In the genomic region with DNA sequence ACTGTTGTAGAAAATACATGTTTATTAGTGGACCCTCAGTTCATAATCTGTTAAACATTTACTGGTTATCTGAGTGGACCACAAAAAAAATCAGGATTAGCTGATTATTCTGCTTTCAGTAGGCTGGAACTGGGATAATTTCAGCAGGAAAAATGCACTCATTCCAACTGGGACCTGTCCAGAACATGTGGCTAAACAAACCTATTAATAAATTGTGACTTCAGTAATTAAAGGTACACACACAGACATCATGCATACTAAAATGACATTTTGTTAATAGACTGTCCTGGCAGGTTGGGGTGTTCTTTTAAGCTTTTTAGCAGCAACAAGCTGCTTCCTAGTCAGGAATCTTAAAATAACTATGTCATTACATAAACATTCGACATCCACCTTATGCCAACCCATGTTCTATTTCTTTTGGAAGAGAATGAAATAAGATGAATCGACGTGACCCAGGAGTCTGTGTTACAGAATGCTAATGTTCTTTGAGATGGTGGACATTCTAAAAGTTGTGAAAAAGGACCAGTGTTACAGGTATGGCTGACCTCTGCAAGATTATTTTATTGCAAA, we compare ENCODE assay signal across 23 cellular contexts.
"Had no signal": no experiment of that assay in that cellular context is flagged by ENCODE, and none has a peak within 500 bp of the region (broad histone marks: within the 10 kb centered on the region; RNA-seq: fewer than 3 reads in every experiment).

No MANE protein-coding gene starts in this region.

- H3K27me3 Mint-ChIP-seq: activated B cell treated with CpG ODN at 0.5 μM for 24 hours; activated CD4-positive, alpha-beta T cell treated with anti-CD3 and anti-CD28 coated beads, Interleukin-2, amount 10 ng/mL, durations not matched to agents 24 days and 14 days; activated naive CD8-positive, alpha-beta T cell treated with anti-CD3 and anti-CD28 coated beads, Interleukin-2, amount 10 ng/mL, durations not matched to agents 7 days and 5 days; naive B cell had no signal

- H3K9me3 ChIP-seq: SJSA1 had no signal

- DNase-seq: activated B cell treated with CpG ODN at 0.5 μM for 24 hours; activated CD4-positive, alpha-beta T cell treated with anti-CD3 and anti-CD28 coated beads, Interleukin-2, amount 10 ng/mL, durations not matched to agents 24 days and 14 days; activated CD8-positive, alpha-beta memory T cell treated with anti-CD3 and anti-CD28 coated beads, Interleukin-2, amount 50 U/mL, for 4 hours; activated CD8-positive, alpha-beta T cell treated with anti-CD3 and anti-CD28 coated beads, Interleukin-2, amount 10 ng/mL, durations not matched to agents 7 days and 5 days; activated gamma-delta T cell treated with Interleukin-2 at 50 U/mL for 16 hours; activated naive CD8-positive, alpha-beta T cell treated with anti-CD3 and anti-CD28 coated beads, Interleukin-2, amount 10 ng/mL, durations not matched to agents 7 days and 5 days; activated T-cell treated with anti-CD3 and anti-CD28 coated beads, Interleukin-2, amount 50 U/mL, for 48 hours; foreskin keratinocyte; head of caudate nucleus; left colon; naive B cell; small intestine; stimulated activated CD4-positive, alpha-beta T cell treated with anti-CD3 and anti-CD28 coated beads, Interleukin-4, amount 100 ng/mL, for 24 hours; stimulated activated naive CD4-positive, alpha-beta T cell; substantia nigra; T-helper 2 cell; trophoblast cell had no signal

- H3K27ac ChIP-seq: foreskin keratinocyte, parathyroid adenoma, SJSA1 had no signal

- H3K9me3 Mint-ChIP-seq: activated naive CD8-positive, alpha-beta T cell treated with anti-CD3 and anti-CD28 coated beads, Interleukin-2, amount 10 ng/mL, durations not matched to agents 7 days and 5 days had no signal

- H3K36me3 ChIP-seq: SJSA1 had no signal

- H3K4me3 ChIP-seq: SJSA1 had no signal

- H3K27me3 ChIP-seq: foreskin keratinocyte, SJSA1 had no signal

- H3K36me3 Mint-ChIP-seq: activated naive CD8-positive, alpha-beta T cell treated with anti-CD3 and anti-CD28 coated beads, Interleukin-2, amount 10 ng/mL, durations not matched to agents 7 days and 5 days; naive B cell had no signal

- H3K4me1 ChIP-seq: foreskin keratinocyte, parathyroid adenoma had no signal

- ATAC-seq: activated CD8-positive, alpha-beta T cell treated with anti-CD3 and anti-CD28 coated beads, Interleukin-2, amount 10 ng/mL, durations not matched to agents 7 days and 5 days; esophagus mucosa; foreskin keratinocyte; left colon had no signal

- H3K79me2 ChIP-seq: parathyroid adenoma had no signal

- FAIRE-seq: colon, endometrium, small intestine, TTC549 had no signal

- H2AFZ ChIP-seq: parathyroid adenoma had no signal

- H3K4me1 Mint-ChIP-seq: activated CD4-positive, alpha-beta T cell treated with anti-CD3 and anti-CD28 coated beads, Interleukin-2, amount 10 ng/mL, durations not matched to agents 24 days and 14 days; activated naive CD8-positive, alpha-beta T cell treated with anti-CD3 and anti-CD28 coated beads, Interleukin-2, amount 10 ng/mL, durations not matched to agents 7 days and 5 days had no signal

- H3K9ac ChIP-seq: parathyroid adenoma had no signal

- H3K27ac Mint-ChIP-seq: activated B cell treated with CpG ODN at 0.5 μM for 24 hours; activated CD4-positive, alpha-beta T cell treated with anti-CD3 and anti-CD28 coated beads, Interleukin-2, amount 10 ng/mL, durations not matched to agents 24 days and 14 days; activated CD8-positive, alpha-beta T cell treated with anti-CD3 and anti-CD28 coated beads, Interleukin-2, amount 10 ng/mL, durations not matched to agents 7 days and 5 days; activated naive CD8-positive, alpha-beta T cell treated with anti-CD3 and anti-CD28 coated beads, Interleukin-2, amount 10 ng/mL, durations not matched to agents 7 days and 5 days; naive B cell had no signal

- H3K4me3 Mint-ChIP-seq: activated B cell treated with CpG ODN at 0.5 μM for 24 hours; activated CD4-positive, alpha-beta T cell treated with anti-CD3 and anti-CD28 coated beads, Interleukin-2, amount 10 ng/mL, durations not matched to agents 24 days and 14 days; activated CD8-positive, alpha-beta T cell treated with anti-CD3 and anti-CD28 coated beads, Interleukin-2, amount 10 ng/mL, durations not matched to agents 7 days and 5 days; activated naive CD8-positive, alpha-beta T cell treated with anti-CD3 and anti-CD28 coated beads, Interleukin-2, amount 10 ng/mL, durations not matched to agents 7 days and 5 days; naive B cell had no signal
